Comparison of ENCODE assay signal across 2 cellular contexts in genomic region chr19:45250216-45250831, GRCh38.
TF ChIP-seq lines count a peak whose summit lies in the region.

No MANE protein-coding gene starts in this region.

TF ChIP-seq in K562, 482 proteins besides CTCF, POLR2A, EP300 and RAD21:
- TF ChIP-seq CBX2 (IDR thresholded peaks at IDR 0.05; ENCODE audit: insufficient read depth, low read length, poor library complexity, severe bottlenecking) (no peak), ZNF175 (CRISPR knock-in tag; IDR thresholded peaks at IDR 0.05; ENCODE audit: low read depth) (no peak), CREB3 (tag; conservative IDR thresholded peaks at IDR 0.05; ENCODE audit: low read depth) (no peak), LEF1 (IDR thresholded peaks at IDR 0.05) (no peak), AFF4 (CRISPR knock-in tag; IDR thresholded peaks at IDR 0.05) (no peak), TAF7 (tag; IDR thresholded peaks at IDR 0.05) (no peak), KAT7 (CRISPR knock-in tag; IDR thresholded peaks at IDR 0.05; ENCODE audit: borderline replicate concordance) (no peak), RBM25 (IDR thresholded peaks at IDR 0.05; ENCODE audit: low read depth, low read length, severe bottlenecking) (peak; percentile 3), CHD4 (IDR thresholded peaks at IDR 0.05; ENCODE audit: insufficient read depth, insufficient replicate concordance, low read depth, low read length, poor library complexity, severe bottlenecking) (no peak), KDM1A (IDR thresholded peaks at IDR 0.05) (peak in 1 of 2 experiments; percentile 59; a peak in 2 of 4 replicates), FOXK1 (CRISPR knock-in tag; IDR thresholded peaks at IDR 0.05; ENCODE audit: borderline replicate concordance) (0 out of 2 replicates have a peak, but pooled peaks have one; percentile 34), RCOR1 (IDR thresholded peaks at IDR 0.05; ENCODE audit: borderline replicate concordance in 1 of 2, low read depth in 2 of 2, low read length in 2 of 2) (0 out of 4 replicates have a peak, but pooled peaks of 1 of the 2 experiments have one; percentile 35), ZNF444 (CRISPR knock-in tag; IDR thresholded peaks at IDR 0.05) (no peak), ZNF707 (CRISPR knock-in tag; conservative IDR thresholded peaks at IDR 0.05) (no peak), HDAC2 (IDR thresholded peaks at IDR 0.05) (no peak), FOXP4 (CRISPR knock-in tag; IDR thresholded peaks at IDR 0.05; ENCODE audit: borderline replicate concordance) (0 out of 2 replicates have a peak, but pooled peaks have one; percentile 28), BCOR (IDR thresholded peaks at IDR 0.05) (peak; percentile 90), CBX8 (IDR thresholded peaks at IDR 0.05; ENCODE audit: borderline replicate concordance, extremely low read depth, low read depth, low read length, poor library complexity, severe bottlenecking) (no peak), ZNF146 (CRISPR knock-in tag; IDR thresholded peaks at IDR 0.05; ENCODE audit: unreplicated experiment) (no peak), ADNP (tag; IDR thresholded peaks at IDR 0.05) (0 out of 2 replicates have a peak, but pooled peaks have one; percentile 5), ZFP36 (IDR thresholded peaks at IDR 0.05; ENCODE audit: low read depth, low read length, partially characterized antibody) (peak; percentile 58), ZNF512 (tag; IDR thresholded peaks at IDR 0.05) (0 out of 2 replicates have a peak, but pooled peaks have one; percentile 1), RNF2 (IDR thresholded peaks at IDR 0.05) (no peak)
TF ChIP-seq in K562: peak in this region for 9.

TF ChIP-seq in liver, 16 proteins besides CTCF, POLR2A, EP300 and RAD21:
- TF ChIP-seq HNF4G (IDR thresholded peaks at IDR 0.05): no peak
- no peak for TF ChIP-seq YY1 (IDR thresholded peaks at IDR 0.05)
- no peak for TF ChIP-seq HNF4A (conservative IDR thresholded peaks at IDR 0.05)
- TF ChIP-seq FOXA1 (IDR thresholded peaks at IDR 0.05): no peak
- no peak for TF ChIP-seq ZBTB33 (IDR thresholded peaks at IDR 0.05)
- no peak for TF ChIP-seq RXRA (IDR thresholded peaks at IDR 0.05)
- no peak for TF ChIP-seq GABPA (IDR thresholded peaks at IDR 0.05 in 1 of 2, conservative IDR thresholded peaks at IDR 0.05 in 1 of 2)
